14 cellular contexts compared by ENCODE assay signal in the genomic region with DNA sequence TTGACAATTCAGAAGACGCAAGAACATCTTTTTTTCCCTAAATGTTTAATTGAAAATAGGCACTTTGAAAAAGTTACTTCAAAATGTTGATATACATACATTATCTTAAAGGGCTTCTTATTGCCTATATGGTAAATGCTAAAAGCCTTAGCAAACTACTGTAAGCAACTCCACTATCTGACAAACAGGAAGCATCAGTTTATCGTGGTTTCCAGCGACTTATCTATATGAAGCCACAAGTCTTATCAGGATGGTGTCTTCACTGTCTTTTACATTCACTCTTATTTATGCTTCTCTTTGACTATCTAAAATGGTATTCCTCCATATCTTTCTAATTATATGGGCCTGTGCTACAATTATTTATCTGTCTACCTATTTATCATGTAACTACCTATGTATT.
"Had no signal": no experiment of that assay in that cellular context is flagged by ENCODE, and none has a peak within 500 bp of the region (broad histone marks: within the 10 kb centered on the region; RNA-seq: fewer than 3 reads in every experiment).

No MANE protein-coding gene starts in this region.

- H3K9me3 Mint-ChIP-seq: activated naive CD4-positive, alpha-beta T cell treated with anti-CD3 and anti-CD28 coated beads, Interleukin-2, amount 10 ng/mL, durations not matched to agents 7 days and 5 days; activated T-helper 2 cell treated with anti-CD3 and anti-CD28 coated beads, Interferon-gamma antibody, Interleukin-2, Interleukin-4, amounts not matched to agents 10 μg/mL and 5 μg/mL and 100 μg/mL, durations not matched to agents 14 hours and 24 hours and 36 hours; naive B cell had no signal

- ATAC-seq: activated CD4-positive, alpha-beta T cell treated with anti-CD3 and anti-CD28 coated beads for 36 hours; upper lobe of right lung had no signal

- H3K9me3 ChIP-seq: right atrium auricular region, upper lobe of right lung had no signal

- H3K4me3 Mint-ChIP-seq: activated CD4-positive, alpha-beta T cell treated with anti-CD3 and anti-CD28 coated beads for 36 hours; activated naive CD4-positive, alpha-beta T cell treated with anti-CD3 and anti-CD28 coated beads, Interleukin-2, amount 10 ng/mL, durations not matched to agents 7 days and 5 days; naive B cell had no signal

- H3K36me3 ChIP-seq: right atrium auricular region, upper lobe of right lung, WERI-Rb-1 had no signal

- H3K4me1 ChIP-seq: right atrium auricular region, upper lobe of right lung had no signal

- H3K36me3 Mint-ChIP-seq: naive B cell had no signal

- H3K27ac Mint-ChIP-seq: activated CD4-positive, alpha-beta T cell treated with anti-CD3 and anti-CD28 coated beads for 36 hours; activated naive CD4-positive, alpha-beta T cell treated with anti-CD3 and anti-CD28 coated beads, Interleukin-2, amount 10 ng/mL, durations not matched to agents 7 days and 5 days; activated T-helper 2 cell treated with anti-CD3 and anti-CD28 coated beads, Interferon-gamma antibody, Interleukin-2, Interleukin-4, amounts not matched to agents 10 μg/mL and 5 μg/mL and 100 μg/mL, durations not matched to agents 14 hours and 24 hours and 36 hours had no signal

- H3K27ac ChIP-seq: right atrium auricular region, upper lobe of right lung, WERI-Rb-1 had no signal

- H3K4me3 ChIP-seq: right atrium auricular region, upper lobe of right lung had no signal

- DNase-seq: activated CD4-positive, alpha-beta T cell treated with anti-CD3 and anti-CD28 coated beads for 36 hours; activated naive CD4-positive, alpha-beta T cell treated with anti-CD3 and anti-CD28 coated beads, Interleukin-2, amount 10 ng/mL, durations not matched to agents 7 days and 5 days; effector memory CD4-positive, alpha-beta T cell; hippocampal formation; kidney glomerular epithelial cell; midbrain; naive B cell; nucleus accumbens; small intestine; substantia nigra; upper lobe of right lung; WERI-Rb-1 had no signal

- H3K27me3 ChIP-seq: right atrium auricular region, upper lobe of right lung had no signal

- H3K27me3 Mint-ChIP-seq: activated CD4-positive, alpha-beta T cell treated with anti-CD3 and anti-CD28 coated beads for 36 hours; activated naive CD4-positive, alpha-beta T cell treated with anti-CD3 and anti-CD28 coated beads, Interleukin-2, amount 10 ng/mL, durations not matched to agents 7 days and 5 days; naive B cell had no signal
